9 cellular contexts compared by ENCODE assay signal in the genomic region with DNA sequence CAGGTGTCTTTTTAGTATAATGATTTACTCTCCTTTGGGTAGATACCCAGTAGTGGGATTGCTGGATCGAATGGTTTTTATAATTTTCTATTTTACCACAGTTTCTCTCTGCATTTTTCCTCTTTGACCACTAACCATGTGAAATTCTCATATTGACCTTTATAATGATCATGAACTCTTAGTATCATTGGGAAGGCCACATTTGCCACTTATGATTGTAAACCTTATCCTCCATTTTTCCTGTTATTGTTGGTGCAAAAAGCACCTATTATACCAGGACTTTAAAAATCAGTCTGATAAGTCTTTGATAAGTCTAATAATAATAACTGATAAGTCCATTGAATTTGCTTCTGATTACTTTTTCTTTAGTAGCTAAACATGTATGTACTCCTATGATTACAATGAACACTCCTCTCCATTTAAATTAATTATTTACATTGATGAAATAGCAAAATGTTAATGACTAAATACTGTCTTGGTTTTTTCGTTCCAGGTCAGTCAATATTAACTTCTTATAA. TPM values are rescaled to one million over a fixed set of nuclear protein-coding genes. Genes with fewer than 3 reads are reported as not detected.
DNase-seq lines count a peak whose midpoint lies in the region; ATAC-seq, FAIRE-seq and TF ChIP-seq lines count a peak whose summit lies in the region.
"Had no signal": no experiment of that assay in that cellular context is flagged by ENCODE, and none has a peak within 500 bp of the region (broad histone marks: within the 10 kb centered on the region; RNA-seq: fewer than 3 reads in every experiment).

No MANE protein-coding gene starts in this region.

- no peak overlapping the region for H3K14ac ChIP-seq in mesenchymal stem cell (ENCODE audit: low read length in 2 of 2)

- no peak for DNase-seq in right atrium auricular region (ENCODE audit: low spot score)
- DNase-seq in left ventricle myocardium superior = no peak
- DNase-seq in mesenchymal stem cell = peak; percentile 68
- DNase-seq in vagina (ENCODE audit: extremely low spot score in 2 of 2) = no peak
- no peak for DNase-seq in GM10248 (ENCODE audit: extremely low spot score)
- DNase-seq in effector CD4-positive, alpha-beta T cell = no peak
- no peak for DNase-seq in frontal cortex (ENCODE audit: low spot score in 2 of 2)
- DNase-seq: DMS153 had no signal

- CTCF ChIA-PET in GM10248 (lab: Yijun Ruan, JAX) = interaction anchor here (0.6 to 1.1 kb wide), 5 partner anchors 9 to 52 kb away, joined by 3 to 6 read pairs (median 3); no protein-coding TSS in a partner anchor

- no peak overlapping the region for H3K4me2 ChIP-seq in mesenchymal stem cell (ENCODE audit: low read length, poor library complexity, severe bottlenecking)

- no peaks in the 10 kb centered on the region for H3K9me3 Mint-ChIP-seq in brain

- H3K36me3 ChIP-seq in right atrium auricular region (peaks cover 77% of the 10 kb centered on the region), mesenchymal stem cell (ENCODE audit: control insufficient read depth in 1 of 2, insufficient read depth in 2 of 2, low read depth in 1 of 2, low read length in 2 of 2) (peaks cover 22 to 94% of the 10 kb centered on the region in 2 experiments), vagina (peaks cover 0 to 33% of the 10 kb centered on the region in 2 donors)

- no peak overlapping the region for H2AK5ac ChIP-seq in mesenchymal stem cell (ENCODE audit: low read length, severe bottlenecking)

- H3K9me3 ChIP-seq in right atrium auricular region = no peaks in the 10 kb centered on the region
- no peaks in the 10 kb centered on the region for H3K9me3 ChIP-seq in mesenchymal stem cell (ENCODE audit: control insufficient read depth, low read length)
- H3K9me3 ChIP-seq in vagina = no peaks in the 10 kb centered on the region

- no peak overlapping the region for H2BK12ac ChIP-seq in mesenchymal stem cell (ENCODE audit: low read length in 2 of 2)

- no peak overlapping the region for H3K18ac ChIP-seq in mesenchymal stem cell (ENCODE audit: low read depth in 1 of 2, low read length in 2 of 2)

- whole genome bisulfite sequencing in mesenchymal stem cell = no CpG with 5 or more reads among the region's 2 CpGs

- H2AFZ ChIP-seq in mesenchymal stem cell (ENCODE audit: low read depth, low read length) = no peak overlapping the region

- TF ChIP-seq CTCF in right atrium auricular region (IDR thresholded peaks at IDR 0.05) (no peak), brain (conservative IDR thresholded peaks at IDR 0.05) (no peak), vagina (IDR thresholded peaks at IDR 0.05) (no peak), GM10248 (IDR thresholded peaks at IDR 0.05; ENCODE audit: control extremely low read depth, extremely low read depth, low read depth, missing control alignments) (no peak)

- TF ChIP-seq POLR2A in vagina (IDR thresholded peaks at IDR 0.05) = no peak

- H3K27me3 ChIP-seq in right atrium auricular region = no peaks in the 10 kb centered on the region
- H3K27me3 ChIP-seq in mesenchymal stem cell (ENCODE audit: control insufficient read depth in 1 of 2, insufficient read depth in 1 of 2, low read length in 2 of 2) = no peaks in the 10 kb centered on the region
- no peaks in the 10 kb centered on the region for H3K27me3 ChIP-seq in vagina

- no peak overlapping the region for H4K8ac ChIP-seq in mesenchymal stem cell (ENCODE audit: low read length)

- peak overlapping the region in 3 of 5 experiments; percentile 32 to 86 (median 43) for H3K27ac Mint-ChIP-seq in brain

- peaks cover 79% of the 10 kb centered on the region for H3K4me1 Mint-ChIP-seq in brain

- H3K4me1 ChIP-seq in right atrium auricular region = peaks cover 0 to 90% of the 10 kb centered on the region in 2 donors
- peaks cover 16% of the 10 kb centered on the region for H3K4me1 ChIP-seq in mesenchymal stem cell (ENCODE audit: control insufficient read depth, insufficient read depth, low read depth, low read length)
- H3K4me1 ChIP-seq in vagina = peaks cover 91% of the 10 kb centered on the region

- peak overlapping the region; percentile 99 for H3K27ac ChIP-seq in right atrium auricular region
- no peak overlapping the region for H3K27ac ChIP-seq in mesenchymal stem cell (ENCODE audit: low read length, poor library complexity, severe bottlenecking)
- H3K27ac ChIP-seq in vagina = peak overlapping the region; percentile 99

- no peak overlapping the region for H2BK5ac ChIP-seq in mesenchymal stem cell (ENCODE audit: low read depth, low read length, poor library complexity, severe bottlenecking)

- H3K9ac ChIP-seq in mesenchymal stem cell (ENCODE audit: low read length) = peak overlapping the region; percentile 99

- H2BK120ac ChIP-seq in mesenchymal stem cell (ENCODE audit: low read depth, low read length) = no peak overlapping the region

- POLR2A ChIA-PET in GM10248 (lab: Yijun Ruan, JAX) = interaction anchor here (0.6 kb wide), 1 partner anchor 70 kb away, joined by 4 read pairs; no protein-coding TSS in a partner anchor

- peak overlapping the region in 4 of 5 experiments; percentile 43 to 72 (median 58) for H3K4me3 Mint-ChIP-seq in brain

- peaks cover 46% of the 10 kb centered on the region for H3K36me3 Mint-ChIP-seq in brain

- H3K4ac ChIP-seq in mesenchymal stem cell (ENCODE audit: low read depth in 1 of 2, low read length in 2 of 2) = no peak overlapping the region

- intact Hi-C loops in left ventricle myocardium superior (cut with micrococcal nuclease) = no loop called here
- intact Hi-C loops in vagina (cut with DNase I) = no loop called here

- no peak for ATAC-seq in left ventricle myocardium superior

- peaks cover 3% of the 10 kb centered on the region for H3K27me3 Mint-ChIP-seq in brain

- no peaks in the 10 kb centered on the region for H3K79me1 ChIP-seq in mesenchymal stem cell (replicated peaks; ENCODE audit: low read length, poor library complexity, severe bottlenecking)

- H2BK15ac ChIP-seq in mesenchymal stem cell (ENCODE audit: low read depth, poor library complexity, severe bottlenecking) = no peak overlapping the region

- no peak overlapping the region for H3K23ac ChIP-seq in mesenchymal stem cell (ENCODE audit: low read length in 2 of 2)

- H4K91ac ChIP-seq in mesenchymal stem cell (ENCODE audit: low read length) = no peak overlapping the region

- H3K4me3 ChIP-seq in right atrium auricular region = peak overlapping the region in 1 of 2 donors; percentile 1
- peak overlapping the region in 1 of 2 experiments; percentile 92 for H3K4me3 ChIP-seq in mesenchymal stem cell (ENCODE audit: insufficient read depth in 1 of 2, low read depth in 1 of 2, low read length in 2 of 2)
- peak overlapping the region in 1 of 2 donors; percentile 5 for H3K4me3 ChIP-seq in vagina

- FAIRE-seq in frontal cortex (lab: Jason Lieb, UNC) = no peak

RNA-seq across cellular contexts. Expression of gene NEAT1, which starts 9.6 kb away (rescaled TPM):
- 10 to 100 TPM; 43.7 to 52.5 TPM for total RNA-seq in right atrium auricular region
- 508 TPM for total RNA-seq in left ventricle myocardium superior
- 3.8 TPM for polyA plus RNA-seq in brain (ENCODE audit: insufficient read depth, low read depth, low replicate concordance)
- polyA plus RNA-seq in mesenchymal stem cell (2013, experiment 1 of 2) = 51.2 TPM
- 44.5 TPM for polyA plus RNA-seq in mesenchymal stem cell (2013, experiment 2 of 2)
- total RNA-seq in vagina = 857 TPM
- total RNA-seq in frontal cortex = 1.6 TPM

RNA-seq across cellular contexts. Expression of gene FRMD8, which starts 45.8 kb away (rescaled TPM):
- 10 to 100 TPM; 10.2 to 23.8 TPM for total RNA-seq in right atrium auricular region
- total RNA-seq in left ventricle myocardium superior = 9.7 TPM
- polyA plus RNA-seq in brain (ENCODE audit: insufficient read depth, low read depth, low replicate concordance) = 20.3 TPM
- polyA plus RNA-seq in mesenchymal stem cell (2013, experiment 1 of 2) = 24.6 TPM
- 25.1 TPM for polyA plus RNA-seq in mesenchymal stem cell (2013, experiment 2 of 2)
- 53.3 TPM for total RNA-seq in vagina
- total RNA-seq in frontal cortex = 8.2 TPM

RNA-seq across cellular contexts. Expression of gene SLC25A45, which starts 49.7 kb away (rescaled TPM):
- total RNA-seq in right atrium auricular region = 1 to 10 TPM; 2.6 to 3.3 TPM
- 4.6 TPM for total RNA-seq in left ventricle myocardium superior
- 4.0 TPM for polyA plus RNA-seq in brain (ENCODE audit: insufficient read depth, low read depth, low replicate concordance)
- polyA plus RNA-seq in mesenchymal stem cell (2013, experiment 1 of 2) = 2.2 TPM
- polyA plus RNA-seq in mesenchymal stem cell (2013, experiment 2 of 2) = 1.9 TPM
- 2.2 TPM for total RNA-seq in vagina
- total RNA-seq in frontal cortex = 0.41 TPM

Comparison
In these comparisons a context has a peak if more than half of its experiments do, and no peak if none do; other contexts are left out.
1. RNA of gene NEAT1, which starts 9.6 kb away (total RNA-seq): 857 TPM in vagina (single experiment), 508 TPM in left ventricle myocardium superior (single experiment) and 43.7 to 52.5 TPM in right atrium auricular region; 1.6 TPM in frontal cortex (single experiment); every median in the first group is over 10 times any median in the second.